ENCODE assay signal across 8 cellular contexts in the genomic region with DNA sequence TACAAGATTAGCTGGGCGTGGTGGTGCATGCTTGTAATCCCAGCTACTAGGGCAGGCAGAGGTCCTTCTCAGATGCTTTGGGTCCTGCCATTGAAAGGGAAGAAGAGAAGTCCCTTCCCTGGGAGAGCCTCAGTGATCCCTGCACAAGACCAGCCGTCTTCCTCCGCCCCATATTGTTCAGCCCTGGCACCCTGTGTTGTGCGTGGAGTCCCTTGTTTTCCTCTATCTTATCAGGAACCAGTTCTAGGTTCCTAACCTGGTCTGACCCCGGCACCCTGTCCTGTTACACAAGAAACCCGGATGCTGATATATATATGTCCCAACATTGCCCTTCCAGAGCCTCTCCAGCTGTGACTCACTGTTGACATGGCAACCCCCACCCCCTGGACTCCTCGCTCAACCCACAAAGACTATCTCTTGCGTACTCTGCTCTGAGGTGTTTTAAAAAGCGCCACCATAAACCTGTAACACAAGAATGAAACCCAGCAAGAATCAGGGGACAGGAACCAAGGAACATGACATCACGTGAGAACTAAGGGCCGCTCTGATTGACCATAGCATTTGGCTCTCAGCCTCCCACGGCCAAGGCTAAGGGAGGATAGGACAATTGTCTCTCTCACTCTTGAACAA. TPM values are rescaled to one million over a fixed set of nuclear protein-coding genes. Genes with fewer than 3 reads are reported as not detected.
DNase-seq lines count a peak whose midpoint lies in the region; ATAC-seq and TF ChIP-seq lines count a peak whose summit lies in the region.

No MANE protein-coding gene starts in this region.

- DNase-seq in activated CD4-positive, alpha-beta T cell treated with anti-CD3 and anti-CD28 coated beads for 36 hours, result peak; percentile 66
- no peak for DNase-seq in activated CD4-positive, alpha-beta T cell treated with anti-CD3 and anti-CD28 coated beads for 4 hours
- DNase-seq in NCI-H510A treated with DMSO at 0.1 percent for 48 hours (lab: John Stamatoyannopoulos, UW) (peak; percentile 25), epithelial cell of prostate (ENCODE audit: low read depth, low spot score) (peak; percentile 64), smooth muscle cell (lab: John Stamatoyannopoulos, UW; ENCODE audit: unreplicated experiment) (peak; percentile 27), iPS-NIHi7 (ENCODE audit: extremely low spot score) (no peak), NCI-H524 (lab: John Stamatoyannopoulos, UW) (no peak), NCI-H2171 (lab: John Stamatoyannopoulos, UW) (no peak)

- 46% methylated on average over 12 of the region's 12 CpGs for WGBS in smooth muscle cell (ENCODE audit: low lambda C conversion rate)

- H3K27ac ChIP-seq in epithelial cell of prostate (no peak overlapping the region), smooth muscle cell (ENCODE audit: low read depth) (peak overlapping the region; percentile 75)

- H3K4me1 ChIP-seq in smooth muscle cell (ENCODE audit: low read depth), result peaks cover 3% of the 10 kb centered on the region

- no peak overlapping the region for H3K27ac Mint-ChIP-seq in activated CD4-positive, alpha-beta T cell treated with anti-CD3 and anti-CD28 coated beads for 36 hours

- POLR2A ChIA-PET in activated CD4-positive, alpha-beta T cell treated with anti-CD3 and anti-CD28 coated beads for 36 hours (lab: Charles Lee), result no interaction called here

- peak; percentile 10 for ATAC-seq in activated CD4-positive, alpha-beta T cell treated with anti-CD3 and anti-CD28 coated beads for 36 hours

- H3K79me2 ChIP-seq in smooth muscle cell (ENCODE audit: low read depth), result no peaks in the 10 kb centered on the region

- no peak overlapping the region for H3K4me3 ChIP-seq in smooth muscle cell

- peaks cover 90% of the 10 kb centered on the region for H3K4me1 Mint-ChIP-seq in activated CD4-positive, alpha-beta T cell treated with anti-CD3 and anti-CD28 coated beads for 36 hours

- H3F3A ChIP-seq in smooth muscle cell (ENCODE audit: low read depth), result peaks cover 1% of the 10 kb centered on the region

- H3K9ac ChIP-seq in smooth muscle cell (ENCODE audit: low read depth), result peak overlapping the region; percentile 59

- no peaks in the 10 kb centered on the region for H3K27me3 Mint-ChIP-seq in activated CD4-positive, alpha-beta T cell treated with anti-CD3 and anti-CD28 coated beads for 36 hours

- H2AFZ ChIP-seq in smooth muscle cell (ENCODE audit: low read depth), result no peak overlapping the region

- intact Hi-C loops in activated CD4-positive, alpha-beta T cell treated with anti-CD3 and anti-CD28 coated beads for 36 hours (cut with DNase I, micrococcal nuclease), result loop anchor here in 1 of 2 experiments (10.0 kb wide), 1 partner anchor 1038 kb away; a partner anchor contains a TSS

- no peaks in the 10 kb centered on the region for H3K9me3 ChIP-seq in smooth muscle cell (replicated peaks; ENCODE audit: low read depth)

- no peak overlapping the region for H3K4me3 Mint-ChIP-seq in activated CD4-positive, alpha-beta T cell treated with anti-CD3 and anti-CD28 coated beads for 36 hours

- TF ChIP-seq CTCF in smooth muscle cell (IDR thresholded peaks at IDR 0.05; ENCODE audit: borderline replicate concordance, insufficient read depth, poor library complexity, severe bottlenecking), result no peak

- CTCF ChIA-PET in activated CD4-positive, alpha-beta T cell treated with anti-CD3 and anti-CD28 coated beads for 36 hours (lab: Charles Lee), result interaction anchor here (0.6 to 1.0 kb wide), 2 partner anchors 10 to 65 kb away, joined by 3 to 5 read pairs; no protein-coding TSS in a partner anchor

- peaks cover 2% of the 10 kb centered on the region for H3K9me3 Mint-ChIP-seq in activated CD4-positive, alpha-beta T cell treated with anti-CD3 and anti-CD28 coated beads for 36 hours (ENCODE audit: low read depth)

- no peaks in the 10 kb centered on the region for H4K20me1 ChIP-seq in smooth muscle cell (ENCODE audit: low read depth)

- H3K27me3 ChIP-seq in smooth muscle cell (ENCODE audit: low read depth), result no peaks in the 10 kb centered on the region

- no peaks in the 10 kb centered on the region for H3K36me3 ChIP-seq in smooth muscle cell (ENCODE audit: low read depth)

- H3K36me3 Mint-ChIP-seq in activated CD4-positive, alpha-beta T cell treated with anti-CD3 and anti-CD28 coated beads for 36 hours (ENCODE audit: low read depth), result peaks cover 15% of the 10 kb centered on the region

- H3K4me2 ChIP-seq in smooth muscle cell, result peak overlapping the region; percentile 71

RNA-seq across cellular contexts. Expression of a gene that starts 4.8 kb away (rescaled TPM):
- 10 to 100 TPM; 30.7 to 40.4 TPM for total RNA-seq in activated CD4-positive, alpha-beta T cell treated with anti-CD3 and anti-CD28 coated beads for 36 hours
- total RNA-seq in smooth muscle cell, result 2.5 and 11.3 TPM in 2 replicates
- 1.9 and 3.1 TPM in 2 replicates for polyA plus RNA-seq in smooth muscle cell

RNA-seq across cellular contexts. Expression of a gene that starts 50.0 kb away (rescaled TPM):
- not detected for total RNA-seq in activated CD4-positive, alpha-beta T cell treated with anti-CD3 and anti-CD28 coated beads for 36 hours
- not detected in 2 replicates for total RNA-seq in smooth muscle cell
- 0.18 TPM in 1 of 2 replicates, not detected in the other for polyA plus RNA-seq in smooth muscle cell

RNA-seq across cellular contexts. Expression of a gene that starts 59.4 kb away (rescaled TPM):
- total RNA-seq in activated CD4-positive, alpha-beta T cell treated with anti-CD3 and anti-CD28 coated beads for 36 hours, result 100 to 1,000 TPM; 162 to 169 TPM
- total RNA-seq in smooth muscle cell, result 1.3 and 4.6 TPM in 2 replicates
- polyA plus RNA-seq in smooth muscle cell, result 2.0 and 3.5 TPM in 2 replicates

Comparison
In these comparisons a context has a peak if more than half of its experiments do, and no peak if none do; other contexts are left out.
1. DNase-seq: peak in activated CD4-positive, alpha-beta T cell treated with anti-CD3 and anti-CD28 coated beads for 36 hours (single experiment), NCI-H510A treated with DMSO at 0.1 percent for 48 hours (single experiment), epithelial cell of prostate (single experiment) and smooth muscle cell (single experiment); none in activated CD4-positive, alpha-beta T cell treated with anti-CD3 and anti-CD28 coated beads for 4 hours (0 of 2), iPS-NIHi7 (single experiment), NCI-H524 (0 of 2) and NCI-H2171 (single experiment).
2. RNA of a gene that starts 59.4 kb away (total RNA-seq): 162 to 169 TPM in activated CD4-positive, alpha-beta T cell treated with anti-CD3 and anti-CD28 coated beads for 36 hours; 1.3 to 4.6 TPM in smooth muscle cell; every median in the first group is over 10 times any median in the second.